20 cellular contexts compared by ENCODE assay signal in the genomic region with DNA sequence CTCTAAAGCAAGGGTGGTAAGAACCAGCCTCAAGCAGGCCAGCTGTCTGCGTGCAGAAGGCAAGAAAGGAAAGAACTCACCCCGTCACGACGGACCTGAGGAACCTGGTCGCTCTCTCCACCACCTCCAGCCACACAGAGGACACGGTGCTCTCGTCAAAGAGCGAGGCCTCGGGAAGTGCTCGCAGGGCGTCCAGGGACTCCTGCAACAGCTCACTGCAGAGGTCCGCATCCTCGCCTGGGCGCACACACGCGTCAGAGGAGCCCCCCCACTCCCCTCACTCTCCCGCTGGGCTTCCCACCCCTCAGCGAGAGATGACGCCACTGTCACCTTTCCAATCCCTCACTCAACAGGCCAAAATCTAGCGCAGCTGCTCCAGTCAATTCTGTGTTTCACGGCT.
"Had no signal": no experiment of that assay in that cellular context is flagged by ENCODE, and none has a peak within 500 bp of the region (broad histone marks: within the 10 kb centered on the region; RNA-seq: fewer than 3 reads in every experiment).

No MANE protein-coding gene starts in this region.

- H2AFZ ChIP-seq: hepatocyte, neural progenitor cell had no signal

- H3K36me3 ChIP-seq: colonic mucosa, neural progenitor cell had no signal

- H3K4me3 ChIP-seq: colonic mucosa, hepatocyte, neural progenitor cell, spleen, tibial artery, upper lobe of right lung, vagina had no signal

- H3K27me3 ChIP-seq: colonic mucosa, hepatocyte, neural progenitor cell, spleen, tibial artery, upper lobe of right lung, vagina had no signal

- FAIRE-seq: kidney had no signal

- H3K27me3 Mint-ChIP-seq: stimulated activated memory B cell treated with anti-CD40 and anti-IgM and Interleukin-4, amounts not matched to agents 10 μg/mL and 1 μg/mL and 100 μg/mL, for 72 hours; stimulated activated naive CD8-positive, alpha-beta T cell treated with anti-CD3 and anti-CD28 coated beads, Interleukin-15, Interleukin-2, amounts not matched to agents 100 ng/mL and 50 ng/mL, for 24 hours had no signal

- H3K4me3 Mint-ChIP-seq: natural killer cell; neural progenitor cell; stimulated activated memory B cell treated with anti-CD40 and anti-IgM and Interleukin-4, amounts not matched to agents 10 μg/mL and 1 μg/mL and 100 μg/mL, for 72 hours; stimulated activated naive CD8-positive, alpha-beta T cell treated with anti-CD3 and anti-CD28 coated beads, Interleukin-15, Interleukin-2, amounts not matched to agents 100 ng/mL and 50 ng/mL, for 24 hours had no signal

- H3K4me2 ChIP-seq: hepatocyte, neural progenitor cell had no signal

- ATAC-seq: natural killer cell; sciatic nerve; stimulated activated memory B cell treated with anti-CD40 and anti-IgM and Interleukin-4, amounts not matched to agents 10 μg/mL and 1 μg/mL and 100 μg/mL, for 72 hours; upper lobe of right lung had no signal

- H3K27ac ChIP-seq: colonic mucosa, hepatocyte, neural progenitor cell, spleen, tibial artery, upper lobe of right lung, vagina had no signal

- H3K9me3 Mint-ChIP-seq: natural killer cell; neural progenitor cell; stimulated activated memory B cell treated with anti-CD40 and anti-IgM and Interleukin-4, amounts not matched to agents 10 μg/mL and 1 μg/mL and 100 μg/mL, for 72 hours; stimulated activated naive CD8-positive, alpha-beta T cell treated with anti-CD3 and anti-CD28 coated beads, Interleukin-15, Interleukin-2, amounts not matched to agents 100 ng/mL and 50 ng/mL, for 24 hours had no signal

- H3K9ac ChIP-seq: neural progenitor cell had no signal

- DNase-seq: colonic mucosa; effector CD4-positive, alpha-beta T cell; foreskin melanocyte; head of caudate nucleus; kidney; left cardiac atrium; natural killer cell; occipital lobe; spleen; stimulated activated CD4-positive, alpha-beta T cell treated with anti-CD3 and anti-CD28 coated beads, Interleukin-15, amount 100 ng/mL, for 24 hours; stimulated activated CD4-positive, alpha-beta T cell treated with anti-CD3 and anti-CD28 coated beads, Interleukin-1b, Interleukin-23, amount 100 ng/mL, for 48 hours; stimulated activated CD4-positive, alpha-beta T cell treated with anti-CD3 and anti-CD28 coated beads, Interleukin-4, amount 100 ng/mL, for 24 hours; tibial artery; upper lobe of right lung had no signal

- H3K27ac Mint-ChIP-seq: natural killer cell; neural progenitor cell; stimulated activated memory B cell treated with anti-CD40 and anti-IgM and Interleukin-4, amounts not matched to agents 10 μg/mL and 1 μg/mL and 100 μg/mL, for 72 hours; stimulated activated naive CD8-positive, alpha-beta T cell treated with anti-CD3 and anti-CD28 coated beads, Interleukin-15, Interleukin-2, amounts not matched to agents 100 ng/mL and 50 ng/mL, for 24 hours had no signal

- H3K9me3 ChIP-seq: colonic mucosa, spleen, tibial artery, upper lobe of right lung, vagina had no signal

- H3K4me1 ChIP-seq: colonic mucosa, neural progenitor cell, tibial artery, upper lobe of right lung, vagina had no signal

- H3K4me1 Mint-ChIP-seq: natural killer cell; stimulated activated memory B cell treated with anti-CD40 and anti-IgM and Interleukin-4, amounts not matched to agents 10 μg/mL and 1 μg/mL and 100 μg/mL, for 72 hours had no signal
